ENCODE assay signal across 26 cellular contexts in genomic region chr15:23401627-23402026, GRCh38. TPM values are rescaled to one million over a fixed set of nuclear protein-coding genes. Genes with fewer than 3 reads are reported as not detected.
DNase-seq lines count a peak whose midpoint lies in the region; ATAC-seq and TF ChIP-seq lines count a peak whose summit lies in the region.
"Had no signal": no experiment of that assay in that cellular context is flagged by ENCODE, and none has a peak within 500 bp of the region (broad histone marks: within the 10 kb centered on the region; RNA-seq: fewer than 3 reads in every experiment).

No MANE protein-coding gene starts in this region.

- H3K36me3 ChIP-seq in heart right ventricle (no peaks in the 10 kb centered on the region), liver (ENCODE audit: control insufficient read depth in 4 of 4, insufficient read depth in 3 of 4, low read depth in 1 of 4, low read length in 3 of 4) (no peaks in the 10 kb centered on the region)

- H3K27me3 ChIP-seq in heart right ventricle (no peaks in the 10 kb centered on the region), liver (ENCODE audit: control insufficient read depth in 4 of 4, insufficient read depth in 4 of 4, low read length in 3 of 4) (no peaks in the 10 kb centered on the region)

- ATAC-seq in heart right ventricle (peak in 2 of 8 donors; percentile 27 to 28), Right ventricle myocardium inferior (no peak), left ventricle myocardium superior (no peak), HG02588 (IDR thresholded peaks at IDR 0.05; ENCODE audit: unreplicated experiment) (no peak)
- ATAC-seq: CD8-positive, alpha-beta T cell; HCT116 had no signal

- no peak overlapping the region for H3K9ac ChIP-seq in liver (ENCODE audit: low read depth in 1 of 2, low read length in 2 of 2)

- intact Hi-C loops in heart right ventricle (cut with DNase I) (no loop called here), Right ventricle myocardium inferior (cut with DNase I) (no loop called here), left ventricle myocardium superior (cut with micrococcal nuclease) (no loop called here)

- DNase-seq in heart right ventricle, result no peak
- DNase-seq in Right ventricle myocardium inferior (ENCODE audit: missing footprints), result no peak
- DNase-seq in left ventricle myocardium superior, result peak; percentile 34
- DNase-seq in NCI-H146 treated with DMSO at 0.1 percent for 48 hours (lab: John Stamatoyannopoulos, UW; ENCODE audit: unreplicated experiment), result no peak
- DNase-seq in NCI-H524 (lab: John Stamatoyannopoulos, UW), result no peak
- DNase-seq in DMS53 (lab: John Stamatoyannopoulos, UW), result no peak
- DNase-seq: 8988T; C1 segment of cervical spinal cord; CD8-positive, alpha-beta T cell; DMS153; GDM1; Karpas-422; MV-4-11; NCI-H1417 treated with DMSO at 0.1 percent for 48 hours; NCI-H187 treated with DMSO at 0.1 percent for 48 hours; NCI-H226; NCI-H526 had no signal

- WGBS in heart right ventricle, 2 donors, result 56% methylated on average over 8 of the region's 8 CpGs
- 59% methylated on average over 8 of the region's 8 CpGs for WGBS in liver

- peak overlapping the region in 8 of 10 donors; percentile 2 to 86 (median 76) for H3K27ac ChIP-seq in heart right ventricle
- no peak overlapping the region for H3K27ac ChIP-seq in liver (ENCODE audit: low read depth in 1 of 2, low read length in 2 of 2)

- no peak overlapping the region for H3K4me3 ChIP-seq in heart right ventricle
- no peak overlapping the region for H3K4me3 ChIP-seq in liver (ENCODE audit: low read depth in 1 of 3, low read length in 3 of 3)

- TF ChIP-seq CTCF in heart right ventricle (IDR thresholded peaks at IDR 0.05) (no peak), liver (IDR thresholded peaks at IDR 0.05; ENCODE audit: low read depth, low read length, missing input control) (no peak)

- H3K4me1 ChIP-seq in heart right ventricle (peaks cover 0 to 32% (median 4%) of the 10 kb centered on the region in 9 donors), liver (ENCODE audit: control insufficient read depth in 4 of 4, insufficient read depth in 4 of 4, low read length in 3 of 4) (no peaks in the 10 kb centered on the region)

- H3K9me3 ChIP-seq in heart right ventricle (peaks cover 0 to 10% (median 0%) of the 10 kb centered on the region in 11 donors), liver (ENCODE audit: control insufficient read depth in 4 of 4, low read length in 3 of 4) (peaks cover 0 to 4% (median 0%) of the 10 kb centered on the region in 4 donors)

- no peak for TF ChIP-seq RAD21 in liver (IDR thresholded peaks at IDR 0.05)

TF ChIP-seq in liver, 16 proteins besides CTCF, POLR2A, EP300 and RAD21:
- no peak for TF ChIP-seq EGR1 (IDR thresholded peaks at IDR 0.05; ENCODE audit: low read depth in 2 of 2)
- TF ChIP-seq YY1 (IDR thresholded peaks at IDR 0.05), result no peak
- TF ChIP-seq NR2F2 (IDR thresholded peaks at IDR 0.05), result peak; percentile 69

RNA-seq across cellular contexts. Expression of gene GOLGA6L2, which starts 45.4 kb away (rescaled TPM):
- total RNA-seq in heart right ventricle (under 1 TPM in 1 of 10 donors, not detected in 9; 0.09 TPM), Right ventricle myocardium inferior (not detected), left ventricle myocardium superior (not detected), liver (not detected)
- polyA plus RNA-seq in heart right ventricle (not detected), liver (not detected)
- total RNA-seq: CD8-positive, alpha-beta T cell; Daoy; H1; M059J; OCI-LY7; SK-MEL-5 had no signal
- polyA plus RNA-seq: H1, IgD-negative memory B cell had no signal

RNA-seq across cellular contexts. Expression of gene GOLGA8S, which starts 47.1 kb away (rescaled TPM):
- under 1 TPM; 0.11 to 0.92 (median 0.41) TPM for total RNA-seq in heart right ventricle
- under 1 TPM; 0.03 to 0.66 TPM for polyA plus RNA-seq in heart right ventricle
- 0.30 TPM for total RNA-seq in Right ventricle myocardium inferior
- 0.40 TPM for total RNA-seq in left ventricle myocardium superior
- under 1 TPM; 0.05 to 0.25 TPM for total RNA-seq in liver
- under 1 TPM; 0.03 to 0.07 TPM for polyA plus RNA-seq in liver
- total RNA-seq: Daoy, M059J, SK-MEL-5 had no signal
- polyA plus RNA-seq: IgD-negative memory B cell had no signal

Comparison
In these comparisons a context has a peak if more than half of its experiments do, and no peak if none do; other contexts are left out.
1. H3K27ac ChIP-seq: peak in heart right ventricle (8 of 10); none in liver (0 of 2).